ENCODE assay signal across 8 cellular contexts in genomic region chr7:139683137-139683871, GRCh38.
DNase-seq lines count a peak whose midpoint lies in the region; ATAC-seq and TF ChIP-seq lines count a peak whose summit lies in the region.

No MANE protein-coding gene starts in this region.

- peak overlapping the region; percentile 92 for H3K27ac Mint-ChIP-seq in activated T-helper 2 cell treated with anti-CD3 and anti-CD28 coated beads, Interferon-gamma antibody, Interleukin-2, Interleukin-4, amounts not matched to agents 10 μg/mL and 5 μg/mL and 100 μg/mL, durations not matched to agents 14 hours and 24 hours and 36 hours

- H3K9me3 ChIP-seq in mucosa of descending colon, result peaks cover 5% of the 10 kb centered on the region

- H3K27me3 Mint-ChIP-seq in activated T-helper 2 cell treated with anti-CD3 and anti-CD28 coated beads, Interferon-gamma antibody, Interleukin-2, Interleukin-4, amounts not matched to agents 10 μg/mL and 5 μg/mL and 100 μg/mL, durations not matched to agents 14 hours and 24 hours and 36 hours (ENCODE audit: low read depth), result no peaks in the 10 kb centered on the region

- peak; percentile 68 for DNase-seq in AG20443 (ENCODE audit: low spot score)
- no peak for DNase-seq in activated T-helper 2 cell treated with anti-CD3 and anti-CD28 coated beads, Interferon-gamma antibody, Interleukin-2, Interleukin-4, amounts not matched to agents 10 μg/mL and 5 μg/mL and 100 μg/mL, durations not matched to agents 14 hours and 24 hours and 36 hours (ENCODE audit: low spot score)
- DNase-seq in left kidney (ENCODE audit: low read depth, low spot score), result peak; percentile 64
- DNase-seq in mucosa of descending colon, result no peak
- no peak for DNase-seq in dermis blood vessel endothelial cell
- DNase-seq in NCI-H1694 treated with DMSO at 0.1 percent for 48 hours (lab: John Stamatoyannopoulos, UW), result no peak
- no peak for DNase-seq in SKM-1 treated with dmso at 0.1 percent for 144 hours (lab: John Stamatoyannopoulos, UW; ENCODE audit: unreplicated experiment)

- no peaks in the 10 kb centered on the region for H3K36me3 ChIP-seq in mucosa of descending colon (ENCODE audit: low read depth)

- H3K4me1 ChIP-seq in mucosa of descending colon (ENCODE audit: low read depth), result peaks cover 4% of the 10 kb centered on the region

- H3K4me1 Mint-ChIP-seq in activated T-helper 2 cell treated with anti-CD3 and anti-CD28 coated beads, Interferon-gamma antibody, Interleukin-2, Interleukin-4, amounts not matched to agents 10 μg/mL and 5 μg/mL and 100 μg/mL, durations not matched to agents 14 hours and 24 hours and 36 hours (ENCODE audit: low read depth), result peaks cover 51% of the 10 kb centered on the region

- no peak for TF ChIP-seq CTCF in mucosa of descending colon (IDR thresholded peaks at IDR 0.05)

- no peak overlapping the region for H3K4me3 Mint-ChIP-seq in activated T-helper 2 cell treated with anti-CD3 and anti-CD28 coated beads, Interferon-gamma antibody, Interleukin-2, Interleukin-4, amounts not matched to agents 10 μg/mL and 5 μg/mL and 100 μg/mL, durations not matched to agents 14 hours and 24 hours and 36 hours (ENCODE audit: low read depth)

- intact Hi-C loops in activated T-helper 2 cell treated with anti-CD3 and anti-CD28 coated beads, Interferon-gamma antibody, Interleukin-2, Interleukin-4, amounts not matched to agents 10 μg/mL and 5 μg/mL and 100 μg/mL, durations not matched to agents 14 hours and 24 hours and 36 hours (cut with micrococcal nuclease), result loop anchor here (2.0 to 5.0 kb wide), 4 partner anchors 39 to 451 kb away; partner anchors contain the start of gene UBN2
- intact Hi-C loops in mucosa of descending colon (cut with DNase I, micrococcal nuclease), result no loop called here

- H3K9me3 Mint-ChIP-seq in activated T-helper 2 cell treated with anti-CD3 and anti-CD28 coated beads, Interferon-gamma antibody, Interleukin-2, Interleukin-4, amounts not matched to agents 10 μg/mL and 5 μg/mL and 100 μg/mL, durations not matched to agents 14 hours and 24 hours and 36 hours, result peaks cover 18% of the 10 kb centered on the region

- H3K36me3 Mint-ChIP-seq in activated T-helper 2 cell treated with anti-CD3 and anti-CD28 coated beads, Interferon-gamma antibody, Interleukin-2, Interleukin-4, amounts not matched to agents 10 μg/mL and 5 μg/mL and 100 μg/mL, durations not matched to agents 14 hours and 24 hours and 36 hours (ENCODE audit: low read depth), result peaks cover 51% of the 10 kb centered on the region

- H3K4me3 ChIP-seq in mucosa of descending colon, result no peak overlapping the region

- peak; percentile 46 for ATAC-seq in GM21576 (IDR thresholded peaks at IDR 0.05; ENCODE audit: unreplicated experiment)
- no peak for ATAC-seq in mucosa of descending colon

Comparison
In these comparisons a context has a peak if more than half of its experiments do, and no peak if none do; other contexts are left out.
1. DNase-seq: peak in AG20443 (single experiment) and left kidney (single experiment); none in activated T-helper 2 cell treated with anti-CD3 and anti-CD28 coated beads, Interferon-gamma antibody, Interleukin-2, Interleukin-4, amounts not matched to agents 10 μg/mL and 5 μg/mL and 100 μg/mL, durations not matched to agents 14 hours and 24 hours and 36 hours (single experiment), mucosa of descending colon (0 of 3), dermis blood vessel endothelial cell (single experiment), NCI-H1694 treated with DMSO at 0.1 percent for 48 hours (single experiment) and SKM-1 treated with dmso at 0.1 percent for 144 hours (single experiment).